ENCODE assay signal across 16 cellular contexts in genomic region chr4:11415409-11416070, GRCh38. TPM values are rescaled to one million over a fixed set of nuclear protein-coding genes. Genes with fewer than 3 reads are reported as not detected.
DNase-seq lines count a peak whose midpoint lies in the region; ATAC-seq lines count a peak whose summit lies in the region.
"Had no signal": no experiment of that assay in that cellular context is flagged by ENCODE, and none has a peak within 500 bp of the region (broad histone marks: within the 10 kb centered on the region; RNA-seq: fewer than 3 reads in every experiment).

No MANE protein-coding gene starts in this region.

- H3K9ac ChIP-seq in neuronal stem cell (ENCODE audit: low read depth, low read length, poor library complexity), result no peak overlapping the region

- ATAC-seq in GM19025 (IDR thresholded peaks at IDR 0.05; ENCODE audit: low read depth, unreplicated experiment), result peak; percentile 54
- ATAC-seq in HG02610 (IDR thresholded peaks at IDR 0.05; ENCODE audit: unreplicated experiment), result peak; percentile 70
- ATAC-seq in HG03342 (IDR thresholded peaks at IDR 0.05; ENCODE audit: unreplicated experiment), result peak; percentile 62
- ATAC-seq: left lung had no signal

- H3K4me3 ChIP-seq in neuronal stem cell (ENCODE audit: low read length in 2 of 2), result no peak overlapping the region
- H3K4me3 ChIP-seq in CD8-positive, alpha-beta memory T cell (ENCODE audit: low read length), result no peak overlapping the region
- H3K4me3 ChIP-seq: left lung, thyroid gland had no signal

- H3K27ac ChIP-seq in neuronal stem cell (replicated peaks; ENCODE audit: low read length), result no peak overlapping the region
- no peak overlapping the region for H3K27ac ChIP-seq in CD8-positive, alpha-beta memory T cell (ENCODE audit: low read depth, low read length)
- H3K27ac ChIP-seq: left lung, thyroid gland had no signal

- no peak overlapping the region for H3K4me3 Mint-ChIP-seq in CD8-positive, alpha-beta memory T cell

- peaks cover 0 to 11% of the 10 kb centered on the region in 2 donors for H3K4me1 ChIP-seq in neuronal stem cell (ENCODE audit: control insufficient read depth in 2 of 2, insufficient read depth in 1 of 2, low read depth in 1 of 2, low read length in 2 of 2)
- H3K4me1 ChIP-seq in CD8-positive, alpha-beta memory T cell (ENCODE audit: insufficient read depth, low read length), result no peaks in the 10 kb centered on the region
- H3K4me1 ChIP-seq: left lung, thyroid gland had no signal

- no peak overlapping the region for H3K4me2 ChIP-seq in neuronal stem cell (ENCODE audit: insufficient read depth, low read length, poor library complexity, severe bottlenecking)

- H2BK5ac ChIP-seq in neuronal stem cell (ENCODE audit: low read length), result no peak overlapping the region

- no peaks in the 10 kb centered on the region for H3K4me1 Mint-ChIP-seq in CD8-positive, alpha-beta memory T cell

- DNase-seq in neuronal stem cell (ENCODE audit: low spot score), result no peak
- no peak for DNase-seq in epidermal melanocyte (ENCODE audit: insufficient read length, low spot score)
- no peak for DNase-seq in CD8-positive, alpha-beta memory T cell
- DNase-seq in DMS53 treated with DMSO at 0.1 percent for 48 hours (lab: John Stamatoyannopoulos, UW; ENCODE audit: unreplicated experiment), result no peak
- DNase-seq in ureter (ENCODE audit: low spot score), result no peak
- DNase-seq: activated CD8-positive, alpha-beta memory T cell treated with anti-CD3 and anti-CD28 coated beads for 24 hours; activated naive CD4-positive, alpha-beta T cell; COR-L47; left lung; NCI-H526 treated with DMSO at 0.1 percent for 48 hours; Right ventricle myocardium superior; small intestine; thyroid gland had no signal

- H3K23ac ChIP-seq in neuronal stem cell (ENCODE audit: low read depth, low read length, poor library complexity), result no peak overlapping the region

- H3K79me1 ChIP-seq in neuronal stem cell (ENCODE audit: low read depth, low read length), result no peaks in the 10 kb centered on the region

- H2BK120ac ChIP-seq in neuronal stem cell (ENCODE audit: low read depth, low read length), result no peak overlapping the region

- no peak overlapping the region for H2AK5ac ChIP-seq in neuronal stem cell (ENCODE audit: low read depth, low read length)

- no peak overlapping the region for H3K14ac ChIP-seq in neuronal stem cell (ENCODE audit: low read length)

- no peak overlapping the region for H2BK12ac ChIP-seq in neuronal stem cell (ENCODE audit: low read length)

- H3K9me3 ChIP-seq in neuronal stem cell (replicated peaks in 1 of 2; ENCODE audit: control insufficient read depth in 2 of 2, insufficient read depth in 1 of 2, low read depth in 1 of 2, low read length in 2 of 2), result no peaks in the 10 kb centered on the region
- H3K9me3 ChIP-seq in CD8-positive, alpha-beta memory T cell (ENCODE audit: low read length), result no peaks in the 10 kb centered on the region
- H3K9me3 ChIP-seq: left lung, thyroid gland had no signal

- no peak overlapping the region for H2BK15ac ChIP-seq in neuronal stem cell (ENCODE audit: low read length)

- peak overlapping the region; percentile 17 for H2AFZ ChIP-seq in neuronal stem cell (ENCODE audit: low read length)

- no peaks in the 10 kb centered on the region for H3K9me3 Mint-ChIP-seq in CD8-positive, alpha-beta memory T cell

- H3K27ac Mint-ChIP-seq in CD8-positive, alpha-beta memory T cell, result no peak overlapping the region

- no peaks in the 10 kb centered on the region for H3K36me3 ChIP-seq in neuronal stem cell (replicated peaks in 1 of 2; ENCODE audit: control insufficient read depth in 2 of 2, insufficient read depth in 2 of 2, low read length in 2 of 2)
- no peaks in the 10 kb centered on the region for H3K36me3 ChIP-seq in CD8-positive, alpha-beta memory T cell (ENCODE audit: insufficient read depth, low read length)
- H3K36me3 ChIP-seq: left lung, thyroid gland had no signal

- H3K4ac ChIP-seq in neuronal stem cell (ENCODE audit: low read length), result no peak overlapping the region

- POLR2A ChIA-PET in CD8-positive, alpha-beta memory T cell (lab: Charles Lee), result no interaction called here

- H4K8ac ChIP-seq in neuronal stem cell (ENCODE audit: low read depth, low read length), result no peak overlapping the region

- H3K18ac ChIP-seq in neuronal stem cell (ENCODE audit: low read length), result no peak overlapping the region

- peaks cover 0 to 1% of the 10 kb centered on the region in 2 donors for H3K27me3 Mint-ChIP-seq in CD8-positive, alpha-beta memory T cell

- CTCF ChIA-PET in CD8-positive, alpha-beta memory T cell (lab: Charles Lee), result no interaction called here

- no peak overlapping the region for H4K91ac ChIP-seq in neuronal stem cell (ENCODE audit: low read depth, low read length, poor library complexity)

- H3K27me3 ChIP-seq in neuronal stem cell (ENCODE audit: control insufficient read depth in 3 of 3, insufficient read depth in 3 of 3, low read depth in 1 of 3, low read length in 3 of 3), result no peaks in the 10 kb centered on the region
- H3K27me3 ChIP-seq in CD8-positive, alpha-beta memory T cell (ENCODE audit: insufficient read depth, low read length, poor library complexity, severe bottlenecking), result no peaks in the 10 kb centered on the region
- H3K27me3 ChIP-seq: left lung, thyroid gland had no signal

- no CpG with 5 or more reads among the region's 3 CpGs for WGBS in neuronal stem cell (ENCODE audit: extremely low coverage in 2 of 2, insufficient read length in 2 of 2, insufficient replicate concordance in 1 of 2), 2 donors

- no peaks in the 10 kb centered on the region for H3K36me3 Mint-ChIP-seq in CD8-positive, alpha-beta memory T cell

RNA-seq across cellular contexts. Expression of gene HS3ST1, which starts 13.2 kb away (rescaled TPM):
- polyA plus RNA-seq in neuronal stem cell (2013, experiment 1 of 2), result 0.01 TPM
- polyA plus RNA-seq in neuronal stem cell (2013, experiment 2 of 2), result 0.01 TPM
- total RNA-seq in CD8-positive, alpha-beta memory T cell, result under 1 TPM; 0.07 to 0.35 TPM
- polyA plus RNA-seq in CD8-positive, alpha-beta memory T cell, result not detected
- total RNA-seq in ureter, result 9.8 TPM
